Comparison of ENCODE assay signal across 2 cellular contexts in the genomic region with DNA sequence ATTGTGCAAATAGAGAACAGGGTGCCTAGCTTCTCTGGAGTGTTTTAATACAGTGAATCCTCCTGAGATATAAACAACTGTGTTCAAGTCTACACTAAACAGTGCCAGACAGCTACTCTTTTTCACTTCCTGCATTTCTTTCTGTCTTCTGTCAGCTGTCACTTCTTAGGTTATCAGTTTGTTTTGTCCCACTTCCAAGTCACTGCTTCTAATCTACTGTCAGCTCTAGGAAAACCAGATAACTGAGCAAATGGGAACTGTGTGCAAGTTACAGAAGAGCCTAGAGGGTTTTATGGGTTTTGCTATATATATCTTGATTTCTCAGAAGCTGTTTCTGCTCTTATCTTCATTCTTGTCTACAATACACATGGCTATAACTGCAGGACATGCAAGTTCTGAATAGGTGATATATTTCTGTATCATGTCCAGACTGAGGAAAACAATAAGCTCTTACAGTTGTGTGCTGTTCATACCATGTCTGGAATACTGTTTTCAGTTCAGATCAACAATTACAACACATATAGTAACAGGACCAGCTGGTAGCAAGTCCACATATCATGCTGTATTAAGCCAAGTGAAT.
TF ChIP-seq lines count a peak whose summit lies in the region.

No MANE protein-coding gene starts in this region.

TF ChIP-seq in GM12878, 131 proteins besides CTCF, POLR2A, EP300 and RAD21:
- TF ChIP-seq, protein P1, sequence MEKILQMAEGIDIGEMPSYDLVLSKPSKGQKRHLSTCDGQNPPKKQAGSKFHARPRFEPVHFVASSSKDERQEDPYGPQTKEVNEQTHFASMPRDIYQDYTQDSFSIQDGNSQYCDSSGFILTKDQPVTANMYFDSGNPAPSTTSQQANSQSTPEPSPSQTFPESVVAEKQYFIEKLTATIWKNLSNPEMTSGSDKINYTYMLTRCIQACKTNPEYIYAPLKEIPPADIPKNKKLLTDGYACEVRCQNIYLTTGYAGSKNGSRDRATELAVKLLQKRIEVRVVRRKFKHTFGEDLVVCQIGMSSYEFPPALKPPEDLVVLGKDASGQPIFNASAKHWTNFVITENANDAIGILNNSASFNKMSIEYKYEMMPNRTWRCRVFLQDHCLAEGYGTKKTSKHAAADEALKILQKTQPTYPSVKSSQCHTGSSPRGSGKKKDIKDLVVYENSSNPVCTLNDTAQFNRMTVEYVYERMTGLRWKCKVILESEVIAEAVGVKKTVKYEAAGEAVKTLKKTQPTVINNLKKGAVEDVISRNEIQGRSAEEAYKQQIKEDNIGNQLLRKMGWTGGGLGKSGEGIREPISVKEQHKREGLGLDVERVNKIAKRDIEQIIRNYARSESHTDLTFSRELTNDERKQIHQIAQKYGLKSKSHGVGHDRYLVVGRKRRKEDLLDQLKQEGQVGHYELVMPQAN (conservative IDR thresholded peaks at IDR 0.05) = no peak
- TF ChIP-seq, protein P2, sequence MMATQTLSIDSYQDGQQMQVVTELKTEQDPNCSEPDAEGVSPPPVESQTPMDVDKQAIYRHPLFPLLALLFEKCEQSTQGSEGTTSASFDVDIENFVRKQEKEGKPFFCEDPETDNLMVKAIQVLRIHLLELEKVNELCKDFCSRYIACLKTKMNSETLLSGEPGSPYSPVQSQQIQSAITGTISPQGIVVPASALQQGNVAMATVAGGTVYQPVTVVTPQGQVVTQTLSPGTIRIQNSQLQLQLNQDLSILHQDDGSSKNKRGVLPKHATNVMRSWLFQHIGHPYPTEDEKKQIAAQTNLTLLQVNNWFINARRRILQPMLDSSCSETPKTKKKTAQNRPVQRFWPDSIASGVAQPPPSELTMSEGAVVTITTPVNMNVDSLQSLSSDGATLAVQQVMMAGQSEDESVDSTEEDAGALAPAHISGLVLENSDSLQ (IDR thresholded peaks at IDR 0.05) = 0 out of 2 replicates have a peak, but pooled peaks have one; percentile 41
- TF ChIP-seq SPI1 (IDR thresholded peaks at IDR 0.05; ENCODE audit: borderline replicate concordance, insufficient read depth, low read depth, low read length) = peak; percentile 47; the same call in 1 of the 2 replicates

TF ChIP-seq in liver, 16 proteins besides CTCF, POLR2A, EP300 and RAD21:
- TF ChIP-seq, protein P3, sequence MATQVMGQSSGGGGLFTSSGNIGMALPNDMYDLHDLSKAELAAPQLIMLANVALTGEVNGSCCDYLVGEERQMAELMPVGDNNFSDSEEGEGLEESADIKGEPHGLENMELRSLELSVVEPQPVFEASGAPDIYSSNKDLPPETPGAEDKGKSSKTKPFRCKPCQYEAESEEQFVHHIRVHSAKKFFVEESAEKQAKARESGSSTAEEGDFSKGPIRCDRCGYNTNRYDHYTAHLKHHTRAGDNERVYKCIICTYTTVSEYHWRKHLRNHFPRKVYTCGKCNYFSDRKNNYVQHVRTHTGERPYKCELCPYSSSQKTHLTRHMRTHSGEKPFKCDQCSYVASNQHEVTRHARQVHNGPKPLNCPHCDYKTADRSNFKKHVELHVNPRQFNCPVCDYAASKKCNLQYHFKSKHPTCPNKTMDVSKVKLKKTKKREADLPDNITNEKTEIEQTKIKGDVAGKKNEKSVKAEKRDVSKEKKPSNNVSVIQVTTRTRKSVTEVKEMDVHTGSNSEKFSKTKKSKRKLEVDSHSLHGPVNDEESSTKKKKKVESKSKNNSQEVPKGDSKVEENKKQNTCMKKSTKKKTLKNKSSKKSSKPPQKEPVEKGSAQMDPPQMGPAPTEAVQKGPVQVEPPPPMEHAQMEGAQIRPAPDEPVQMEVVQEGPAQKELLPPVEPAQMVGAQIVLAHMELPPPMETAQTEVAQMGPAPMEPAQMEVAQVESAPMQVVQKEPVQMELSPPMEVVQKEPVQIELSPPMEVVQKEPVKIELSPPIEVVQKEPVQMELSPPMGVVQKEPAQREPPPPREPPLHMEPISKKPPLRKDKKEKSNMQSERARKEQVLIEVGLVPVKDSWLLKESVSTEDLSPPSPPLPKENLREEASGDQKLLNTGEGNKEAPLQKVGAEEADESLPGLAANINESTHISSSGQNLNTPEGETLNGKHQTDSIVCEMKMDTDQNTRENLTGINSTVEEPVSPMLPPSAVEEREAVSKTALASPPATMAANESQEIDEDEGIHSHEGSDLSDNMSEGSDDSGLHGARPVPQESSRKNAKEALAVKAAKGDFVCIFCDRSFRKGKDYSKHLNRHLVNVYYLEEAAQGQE (IDR thresholded peaks at IDR 0.05) = no peak
- TF ChIP-seq GABPA (IDR thresholded peaks at IDR 0.05 in 1 of 2, conservative IDR thresholded peaks at IDR 0.05 in 1 of 2) (no peak), HNF4A (conservative IDR thresholded peaks at IDR 0.05) (peak; percentile 15 to 35), SP1 (IDR thresholded peaks at IDR 0.05) (peak; percentile 18), RXRA (IDR thresholded peaks at IDR 0.05) (no peak), FOXA1 (IDR thresholded peaks at IDR 0.05) (no peak), TAF1 (conservative IDR thresholded peaks at IDR 0.05) (no peak), NR2F2 (IDR thresholded peaks at IDR 0.05) (peak; percentile 60), YY1 (IDR thresholded peaks at IDR 0.05) (no peak), FOXA2 (IDR thresholded peaks at IDR 0.05) (peak; percentile 25), EGR1 (IDR thresholded peaks at IDR 0.05; ENCODE audit: low read depth in 2 of 2) (no peak), JUND (IDR thresholded peaks at IDR 0.05) (peak in 1 of 2 donors; percentile 27), HNF4G (IDR thresholded peaks at IDR 0.05) (no peak)
- TF ChIP-seq, protein P4, sequence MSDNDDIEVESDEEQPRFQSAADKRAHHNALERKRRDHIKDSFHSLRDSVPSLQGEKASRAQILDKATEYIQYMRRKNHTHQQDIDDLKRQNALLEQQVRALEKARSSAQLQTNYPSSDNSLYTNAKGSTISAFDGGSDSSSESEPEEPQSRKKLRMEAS (IDR thresholded peaks at IDR 0.05) = no peak
- TF ChIP-seq, protein P5, sequence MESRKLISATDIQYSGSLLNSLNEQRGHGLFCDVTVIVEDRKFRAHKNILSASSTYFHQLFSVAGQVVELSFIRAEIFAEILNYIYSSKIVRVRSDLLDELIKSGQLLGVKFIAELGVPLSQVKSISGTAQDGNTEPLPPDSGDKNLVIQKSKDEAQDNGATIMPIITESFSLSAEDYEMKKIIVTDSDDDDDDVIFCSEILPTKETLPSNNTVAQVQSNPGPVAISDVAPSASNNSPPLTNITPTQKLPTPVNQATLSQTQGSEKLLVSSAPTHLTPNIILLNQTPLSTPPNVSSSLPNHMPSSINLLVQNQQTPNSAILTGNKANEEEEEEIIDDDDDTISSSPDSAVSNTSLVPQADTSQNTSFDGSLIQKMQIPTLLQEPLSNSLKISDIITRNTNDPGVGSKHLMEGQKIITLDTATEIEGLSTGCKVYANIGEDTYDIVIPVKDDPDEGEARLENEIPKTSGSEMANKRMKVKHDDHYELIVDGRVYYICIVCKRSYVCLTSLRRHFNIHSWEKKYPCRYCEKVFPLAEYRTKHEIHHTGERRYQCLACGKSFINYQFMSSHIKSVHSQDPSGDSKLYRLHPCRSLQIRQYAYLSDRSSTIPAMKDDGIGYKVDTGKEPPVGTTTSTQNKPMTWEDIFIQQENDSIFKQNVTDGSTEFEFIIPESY (IDR thresholded peaks at IDR 0.05) = no peak
- TF ChIP-seq, protein P6, sequence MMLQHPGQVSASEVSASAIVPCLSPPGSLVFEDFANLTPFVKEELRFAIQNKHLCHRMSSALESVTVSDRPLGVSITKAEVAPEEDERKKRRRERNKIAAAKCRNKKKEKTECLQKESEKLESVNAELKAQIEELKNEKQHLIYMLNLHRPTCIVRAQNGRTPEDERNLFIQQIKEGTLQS (IDR thresholded peaks at IDR 0.05) = no peak
